ENCODE assay signal across 11 cellular contexts in genomic region chr1:226128487-226129075, GRCh38. TPM values are rescaled to one million over a fixed set of nuclear protein-coding genes. Genes with fewer than 3 reads are reported as not detected.
DNase-seq lines count a peak whose midpoint lies in the region; ATAC-seq, FAIRE-seq and TF ChIP-seq lines count a peak whose summit lies in the region.
"Had no signal": no experiment of that assay in that cellular context is flagged by ENCODE, and none has a peak within 500 bp of the region (broad histone marks: within the 10 kb centered on the region; RNA-seq: fewer than 3 reads in every experiment).

No MANE protein-coding gene starts in this region.

- TF ChIP-seq POLR2A in spleen (IDR thresholded peaks at IDR 0.05) = no peak
- TF ChIP-seq POLR2A in H54 (IDR thresholded peaks at IDR 0.05; ENCODE audit: low read depth, low read length) = no peak
- no peak for TF ChIP-seq POLR2A in GM18505 (IDR thresholded peaks at IDR 0.05; ENCODE audit: borderline replicate concordance, extremely low read depth, insufficient read depth, insufficient read length)

- H3K27me3 ChIP-seq in SJSA1 (replicated peaks) (no peaks in the 10 kb centered on the region), foreskin keratinocyte (no peaks in the 10 kb centered on the region), spleen (replicated peaks in 1 of 7) (peaks cover 0 to 3% (median 0%) of the 10 kb centered on the region in 7 donors)

- no peak for TF ChIP-seq CTCF in foreskin keratinocyte (conservative IDR thresholded peaks at IDR 0.05)
- no peak for TF ChIP-seq CTCF in spleen (IDR thresholded peaks at IDR 0.05 in 8 of 11, conservative IDR thresholded peaks at IDR 0.05 in 3 of 11)

- H3K36me3 ChIP-seq in SJSA1 = no peaks in the 10 kb centered on the region
- H3K36me3 ChIP-seq in spleen = no peaks in the 10 kb centered on the region

- peak overlapping the region; percentile 64 for H3K27ac Mint-ChIP-seq in T-helper 1 cell treated with Interleukin-12 subunit alpha and Interleukin-12 subunit beta and Interleukin-4 antibody, amounts not matched to agents 30 μg/mL and 1 μg/mL, for 36 hours

- no peak overlapping the region for H3K27ac ChIP-seq in SJSA1
- no peak overlapping the region for H3K27ac ChIP-seq in foreskin keratinocyte
- peak overlapping the region in 6 of 8 donors; percentile 46 to 88 (median 76) for H3K27ac ChIP-seq in spleen

- H3K9me3 Mint-ChIP-seq in T-helper 1 cell treated with Interleukin-12 subunit alpha and Interleukin-12 subunit beta and Interleukin-4 antibody, amounts not matched to agents 30 μg/mL and 1 μg/mL, for 36 hours = no peaks in the 10 kb centered on the region
- H3K9me3 Mint-ChIP-seq: activated T-cell treated with anti-CD3 and anti-CD28 coated beads, Interleukin-2, amount 50 U/mL, for 4 hours had no signal

- WGBS in spleen, 5 donors = 86 to 91% (median 87%) methylated on average over 8 of the region's 8 CpGs

- H3K4me1 ChIP-seq in SJSA1 (replicated peaks) (peaks cover 31% of the 10 kb centered on the region), foreskin keratinocyte (peaks cover 13% of the 10 kb centered on the region), spleen (peaks cover 3 to 66% (median 33%) of the 10 kb centered on the region in 6 donors)

- FAIRE-seq in H54 (lab: Jason Lieb, UNC) = no peak
- FAIRE-seq: A204.1 had no signal

- no peaks in the 10 kb centered on the region for H3K9me3 ChIP-seq in SJSA1 (replicated peaks)
- peaks cover 0 to 3% (median 0%) of the 10 kb centered on the region in 8 donors for H3K9me3 ChIP-seq in spleen

- no peak overlapping the region for H3K4me3 ChIP-seq in SJSA1
- H3K4me3 ChIP-seq in spleen = peak overlapping the region in 2 of 8 donors; percentile 6 to 52

- peak; percentile 35 for ATAC-seq in foreskin keratinocyte
- ATAC-seq in GM19397 (IDR thresholded peaks at IDR 0.05; ENCODE audit: unreplicated experiment) = no peak
- ATAC-seq in GM18505 (IDR thresholded peaks at IDR 0.05; ENCODE audit: unreplicated experiment) = no peak
- ATAC-seq: activated T-cell treated with anti-CD3 and anti-CD28 coated beads, Interleukin-2, amount 50 U/mL, for 4 hours had no signal

- peaks cover 41% of the 10 kb centered on the region for H3K4me1 Mint-ChIP-seq in T-helper 1 cell treated with Interleukin-12 subunit alpha and Interleukin-12 subunit beta and Interleukin-4 antibody, amounts not matched to agents 30 μg/mL and 1 μg/mL, for 36 hours (ENCODE audit: low read depth)

- H3K4me3 Mint-ChIP-seq in T-helper 1 cell treated with Interleukin-12 subunit alpha and Interleukin-12 subunit beta and Interleukin-4 antibody, amounts not matched to agents 30 μg/mL and 1 μg/mL, for 36 hours = peak overlapping the region; percentile 33
- H3K4me3 Mint-ChIP-seq: activated T-cell treated with anti-CD3 and anti-CD28 coated beads, Interleukin-2, amount 50 U/mL, for 4 hours had no signal

- no peaks in the 10 kb centered on the region for H3K27me3 Mint-ChIP-seq in T-helper 1 cell treated with Interleukin-12 subunit alpha and Interleukin-12 subunit beta and Interleukin-4 antibody, amounts not matched to agents 30 μg/mL and 1 μg/mL, for 36 hours (ENCODE audit: low read depth)

- no peak for DNase-seq in T-helper 1 cell
- peak; percentile 85 to 89 for DNase-seq in SJSA1 (ENCODE audit: low read depth in 1 of 2, low spot score in 2 of 2)
- DNase-seq in foreskin keratinocyte = peak; percentile 70 to 92
- DNase-seq in spleen = peak; percentile 41
- no peak for DNase-seq in H54 (ENCODE audit: insufficient read length, low spot score)
- DNase-seq: activated T-cell treated with anti-CD3 and anti-CD28 coated beads, Interleukin-2, amount 50 U/mL, for 4 hours; foreskin melanocyte had no signal

- intact Hi-C loops in spleen (cut with DNase I; ENCODE audit: low total_unique reads) = no loop called here

- no peaks in the 10 kb centered on the region for H3K36me3 Mint-ChIP-seq in T-helper 1 cell treated with Interleukin-12 subunit alpha and Interleukin-12 subunit beta and Interleukin-4 antibody, amounts not matched to agents 30 μg/mL and 1 μg/mL, for 36 hours (ENCODE audit: low read depth)

RNA-seq across cellular contexts. Expression of gene ACBD3, which starts 58.0 kb away (rescaled TPM):
- total RNA-seq in SJSA1 (2014; rRNA removed; shearing (Covaris generic)) = 44.4 and 62.6 TPM in 2 replicates
- total RNA-seq in foreskin keratinocyte (39.7 and 41.5 TPM in 2 replicates), spleen (10 to 100 TPM; 26.0 to 43.0 (median 31.2) TPM)
- polyA plus RNA-seq in foreskin keratinocyte (12.3 and 13.2 TPM in 2 replicates), spleen (10 to 100 TPM in 2 of 3 donors, 1 to 10 TPM in 1; 6.1 to 14.7 (median 10.1) TPM)

Comparison
In these comparisons a context has a peak if more than half of its experiments do, and no peak if none do; other contexts are left out.
1. DNase-seq: peak in SJSA1 (2 of 2), foreskin keratinocyte (2 of 2) and spleen (single experiment); none in T-helper 1 cell (0 of 5) and H54 (single experiment).
2. H3K27ac ChIP-seq: peak in spleen (6 of 8); none in SJSA1 (single experiment) and foreskin keratinocyte (single experiment).